ENCODE assay signal across 11 cellular contexts in genomic region chr3:38805765-38806386, GRCh38. TPM values are rescaled to one million over a fixed set of nuclear protein-coding genes. Genes with fewer than 3 reads are reported as not detected.
DNase-seq lines count a peak whose midpoint lies in the region; ATAC-seq, FAIRE-seq and TF ChIP-seq lines count a peak whose summit lies in the region.
"Had no signal": no experiment of that assay in that cellular context is flagged by ENCODE, and none has a peak within 500 bp of the region (broad histone marks: within the 10 kb centered on the region; RNA-seq: fewer than 3 reads in every experiment).

No MANE protein-coding gene starts in this region.

- H3K9me3 ChIP-seq in GM12878 (replicated peaks; ENCODE audit: control insufficient read depth, insufficient read depth, low read length) (no peaks in the 10 kb centered on the region), HepG2 (ENCODE audit: low read length) (no peaks in the 10 kb centered on the region), psoas muscle (no peaks in the 10 kb centered on the region)

- no peak for TF ChIP-seq POLR2A in NB4 (IDR thresholded peaks at IDR 0.05; ENCODE audit: extremely low read depth, insufficient read length)
- TF ChIP-seq POLR2A in GM12878 (IDR thresholded peaks at IDR 0.05; ENCODE audit: low read depth, low read length): no peak
- no peak for TF ChIP-seq POLR2A in HepG2 (IDR thresholded peaks at IDR 0.05; ENCODE audit: insufficient read depth in 1 of 2, low read depth in 2 of 2, low read length in 2 of 2)

- H3K4me3 ChIP-seq in NB4 (ENCODE audit: low read depth, low read length) (no peak overlapping the region), GM12878 (no peak overlapping the region), HepG2 (replicated peaks in 1 of 3; ENCODE audit: insufficient read depth in 1 of 3, low read depth in 2 of 3, low read length in 3 of 3) (no peak overlapping the region), psoas muscle (no peak overlapping the region)

- BruUV-seq in GM12878 (replicated peaks; lab: Mats Ljungman, UMichigan) (no TSS peak), HepG2 (replicated peaks; lab: Mats Ljungman, UMichigan) (no TSS peak)

- SMC1A ChIA-PET in GM12878 (lab: Charles Lee; ENCODE audit: uncharacterized antibody, unreplicated experiment): no interaction called here

- in situ Hi-C loops in GM12878 (cut with MboI): no loop called here
- in situ Hi-C loops in HepG2 (cut with HindIII; ENCODE audit: extremely low pct_ligation_motif_present, low pct_unique_long_range_greater_than_20kb): no loop called here

- ATAC-seq in GM12878: peak; percentile 56
- ATAC-seq in HepG2: peak; percentile 52; the same call in 2 of the 3 replicates
- no peak for ATAC-seq in psoas muscle
- no peak for ATAC-seq in HG03139 (IDR thresholded peaks at IDR 0.05; ENCODE audit: unreplicated experiment)

- POLR2A ChIA-PET in GM12878 (lab: Charles Lee) (no interaction called here), HepG2 (lab: Yijun Ruan, JAX) (no interaction called here)

- no peak overlapping the region for H3K9ac ChIP-seq in GM12878 (ENCODE audit: control insufficient read depth, insufficient read depth, low read length)
- no peak overlapping the region for H3K9ac ChIP-seq in HepG2 (ENCODE audit: insufficient read depth, low read depth, low read length)
- H3K9ac ChIP-seq: parathyroid adenoma had no signal

- FAIRE-seq in GM12878 (lab: Jason Lieb, UNC): no peak
- FAIRE-seq in HepG2 (lab: Jason Lieb, UNC): peak; percentile 67

- WGBS in GM12878 (ENCODE audit: insufficient coverage, insufficient replicate concordance, low lambda C conversion rate, missing lambda C conversion rate): 7% methylated on average over 9 of the region's 9 CpGs
- 5% methylated on average over 9 of the region's 9 CpGs for WGBS in HepG2 (ENCODE audit: low lambda C conversion rate)
- 14 to 15% (median 15%) methylated on average over 9 of the region's 9 CpGs for WGBS in psoas muscle, 3 donors

- CTCF ChIA-PET in GM12878 (lab: Yijun Ruan, JAX): interaction anchor here (0.7 to 1.7 kb wide), 3 partner anchors 148 to 225 kb away, joined by 3 to 5 read pairs (median 4); no protein-coding TSS in a partner anchor
- CTCF ChIA-PET in HepG2 (lab: Yijun Ruan, JAX; ENCODE audit: low intra/inter-chr PET ratio, low total read pairs): no interaction called here

- H3K27ac ChIP-seq in GM12878 (ENCODE audit: control insufficient read depth, insufficient read depth) (no peak overlapping the region), HepG2 (ENCODE audit: extremely low read length, insufficient read depth, low read length) (no peak overlapping the region), psoas muscle (no peak overlapping the region)
- H3K27ac ChIP-seq: parathyroid adenoma, VCaP had no signal

- DNase-seq in activated CD4-positive, alpha-beta T cell treated with anti-CD3 and anti-CD28 coated beads for 48 hours: peak; percentile 60
- no peak for DNase-seq in activated CD4-positive, alpha-beta T cell treated with anti-CD3 and anti-CD28 coated beads for 4 hours
- peak; percentile 79 for DNase-seq in NB4 (ENCODE audit: low read depth)
- peak; percentile 4 for DNase-seq in GM12878 (ENCODE audit: low read depth, low spot score)
- peak; percentile 60 for DNase-seq in HepG2 (ENCODE audit: low spot score)
- no peak for DNase-seq in psoas muscle
- no peak for DNase-seq in occipital lobe (lab: John Stamatoyannopoulos, UW)

- intact Hi-C loops in GM12878 (cut with micrococcal nuclease; ENCODE audit: unreplicated experiment): no loop called here
- intact Hi-C loops in HepG2 (cut with micrococcal nuclease; ENCODE audit: unreplicated experiment): no loop called here
- intact Hi-C loops in psoas muscle (cut with DNase I): no loop called here

- H3K79me2 ChIP-seq in GM12878 (ENCODE audit: control insufficient read depth, insufficient read depth, low read length): no peaks in the 10 kb centered on the region
- H3K79me2 ChIP-seq in HepG2 (ENCODE audit: insufficient read depth, low read length): no peaks in the 10 kb centered on the region
- H3K79me2 ChIP-seq: parathyroid adenoma had no signal

- TF ChIP-seq EP300 in GM12878 (IDR thresholded peaks at IDR 0.05; ENCODE audit: borderline replicate concordance in 1 of 2, control insufficient read depth in 1 of 2, low read depth in 2 of 2, low read length in 2 of 2) (no peak), HepG2 (IDR thresholded peaks at IDR 0.05; ENCODE audit: low read depth in 2 of 2, low read length in 2 of 2) (no peak), HepG2 (CRISPR knock-in tag; IDR thresholded peaks at IDR 0.05; ENCODE audit: borderline replicate concordance) (no peak)

- H4K20me1 ChIP-seq in GM12878 (ENCODE audit: control insufficient read depth, insufficient read depth): no peaks in the 10 kb centered on the region
- H4K20me1 ChIP-seq in HepG2 (ENCODE audit: insufficient read depth, low read length): no peaks in the 10 kb centered on the region

- H3K4me1 ChIP-seq in GM12878 (ENCODE audit: control insufficient read depth, insufficient read depth, low read length) (no peaks in the 10 kb centered on the region), HepG2 (ENCODE audit: insufficient read depth, low read length) (no peaks in the 10 kb centered on the region), psoas muscle (no peaks in the 10 kb centered on the region)
- H3K4me1 ChIP-seq: parathyroid adenoma had no signal

- H3K27me3 ChIP-seq in GM12878 (replicated peaks in 1 of 2; ENCODE audit: control insufficient read depth in 2 of 2, insufficient read depth in 2 of 2, low read length in 1 of 2): no peaks in the 10 kb centered on the region; a peak in 1 of 4 replicates
- no peaks in the 10 kb centered on the region for H3K27me3 ChIP-seq in HepG2 (ENCODE audit: control insufficient read depth in 1 of 2, insufficient read depth in 2 of 2, low read length in 2 of 2)
- peaks cover 0 to 3% (median 0%) of the 10 kb centered on the region in 3 donors for H3K27me3 ChIP-seq in psoas muscle (ENCODE audit: insufficient read depth in 3 of 3, low read length in 2 of 3)

- TF ChIP-seq CTCF in NB4 (IDR thresholded peaks at IDR 0.05; ENCODE audit: low read depth, low read length) (no peak), GM12878 (IDR thresholded peaks at IDR 0.05 in 2 of 3, conservative IDR thresholded peaks at IDR 0.05 in 1 of 3; ENCODE audit: control insufficient read depth in 2 of 3, extremely low read depth in 1 of 3, insufficient read depth in 1 of 3, low read depth in 3 of 3, low read length in 3 of 3) (no peak), HepG2 (CRISPR knock-in tag; IDR thresholded peaks at IDR 0.05) (no peak), psoas muscle (IDR thresholded peaks at IDR 0.05) (no peak)

- RAD21 ChIA-PET in GM12878 (lab: Charles Lee; ENCODE audit: unreplicated experiment): interaction anchor here (0.5 kb wide), 1 partner anchor 654 kb away, joined by 3 read pairs; no protein-coding TSS in a partner anchor

- no peak overlapping the region for H3K4me2 ChIP-seq in GM12878 (ENCODE audit: control insufficient read depth, insufficient read depth)
- no peak overlapping the region for H3K4me2 ChIP-seq in HepG2 (ENCODE audit: low read depth, low read length)

- H2AFZ ChIP-seq in GM12878 (ENCODE audit: control insufficient read depth, low read depth, low read length) (no peak overlapping the region), HepG2 (ENCODE audit: low read length) (no peak overlapping the region)
- H2AFZ ChIP-seq: parathyroid adenoma had no signal

- no peaks in the 10 kb centered on the region for H3K36me3 ChIP-seq in GM12878 (ENCODE audit: control insufficient read depth in 2 of 2, insufficient read depth in 2 of 2, low read length in 1 of 2)
- no peaks in the 10 kb centered on the region for H3K36me3 ChIP-seq in HepG2 (replicated peaks in 1 of 2; ENCODE audit: control insufficient read depth in 1 of 2, insufficient read depth in 2 of 2, low read length in 2 of 2)
- H3K36me3 ChIP-seq in psoas muscle (ENCODE audit: insufficient read depth in 1 of 2, low read depth in 1 of 2): no peaks in the 10 kb centered on the region

- no peak for TF ChIP-seq RAD21 in GM12878 (IDR thresholded peaks at IDR 0.05; ENCODE audit: insufficient read depth, low read depth, low read length)
- no peak for TF ChIP-seq RAD21 in HepG2 (CRISPR knock-in tag; IDR thresholded peaks at IDR 0.05)

RNA-seq across cellular contexts. Expression of gene SCN10A, which starts 10.1 kb away (rescaled TPM):
- total RNA-seq in GM12878 (2013; cell fraction: nucleolus; rRNA removed): not detected in 2 replicates
- not detected in 2 replicates for total RNA-seq in GM12878 (2014; rRNA removed)
- total RNA-seq in GM12878 (2014; rRNA removed; fragmentation: Illumina TruSeq; extraction: Trizol): not detected in 2 replicates
- total RNA-seq in GM12878 (2021): not detected in 2 replicates
- polyA plus RNA-seq in GM12878 (2011; ENCODE audit: low read depth): not detected
- not detected in 2 replicates for polyA plus RNA-seq in GM12878 (2011; rRNA removed)
- not detected in 2 replicates for polyA plus RNA-seq in GM12878 (2011; cell fraction: cytosol; rRNA removed)
- not detected in 2 replicates for polyA plus RNA-seq in GM12878 (2011; cell fraction: nucleus; rRNA removed)
- polyA plus RNA-seq in GM12878 (2012): not detected in 2 replicates
- polyA plus RNA-seq in GM12878 (2014; fragmentation: Illumina TruSeq; extraction: Trizol): not detected in 2 replicates
- polyA plus RNA-seq in GM12878 (2014; fragmentation: Nextera tagmentation; extraction: Ambion mirVana): not detected
- not detected in 2 replicates for polyA plus RNA-seq in GM12878 (2014; rRNA removed)
- polyA plus RNA-seq in GM12878 (2016; fragmentation: Nextera tagmentation; extraction: Ambion mirVana): not detected
- not detected in 2 replicates for polyA minus RNA-seq in GM12878 (2011; rRNA and poly(A)+ RNA removed)
- polyA minus RNA-seq in GM12878 (2011; cell fraction: cytosol; rRNA and poly(A)+ RNA removed): not detected in 2 replicates
- not detected in 2 replicates for polyA minus RNA-seq in GM12878 (2011; cell fraction: nucleus; rRNA and poly(A)+ RNA removed)
- total RNA-seq in HepG2 (2016; rRNA removed; fragmentation: Illumina TruSeq; extraction: Trizol): not detected in 2 replicates
- not detected in 2 replicates for total RNA-seq in HepG2 (2016; cell fraction: cytosol; rRNA removed; fragmentation: Illumina TruSeq; extraction: Trizol; ENCODE audit: low read depth)
- total RNA-seq in HepG2 (2016; cell fraction: insoluble cytoplasmic fraction; rRNA removed; fragmentation: Illumina TruSeq; extraction: Trizol): not detected in 2 replicates
- not detected in 2 replicates for total RNA-seq in HepG2 (2016; cell fraction: membrane; rRNA removed; fragmentation: Illumina TruSeq; extraction: Trizol)
- total RNA-seq in HepG2 (2016; cell fraction: nucleus; rRNA removed; fragmentation: Illumina TruSeq; extraction: Trizol): not detected in 2 replicates
- polyA plus RNA-seq in HepG2 (2011; rRNA removed): not detected in 2 replicates
- not detected in 2 replicates for polyA plus RNA-seq in HepG2 (2011; cell fraction: cytosol; rRNA removed)
- not detected in 2 replicates for polyA plus RNA-seq in HepG2 (2011; cell fraction: nucleus; rRNA removed)
- polyA plus RNA-seq in HepG2 (2012): not detected in 2 replicates
- polyA plus RNA-seq in HepG2 (2016; cell fraction: cytosol; fragmentation: Illumina TruSeq; extraction: Trizol; ENCODE audit: low read depth): not detected in 2 replicates
- not detected in 2 replicates for polyA plus RNA-seq in HepG2 (2016; cell fraction: insoluble cytoplasmic fraction; fragmentation: Illumina TruSeq; extraction: Trizol; ENCODE audit: low read depth)
- not detected in 2 replicates for polyA plus RNA-seq in HepG2 (2016; cell fraction: membrane; fragmentation: Illumina TruSeq; extraction: Trizol; ENCODE audit: low read depth)
- not detected in 2 replicates for polyA plus RNA-seq in HepG2 (2016; cell fraction: nucleus; fragmentation: Illumina TruSeq; extraction: Trizol; ENCODE audit: insufficient read depth, low read depth)
- polyA minus RNA-seq in HepG2 (2011; rRNA and poly(A)+ RNA removed; ENCODE audit: low replicate concordance): not detected in 2 replicates
- not detected in 2 replicates for polyA minus RNA-seq in HepG2 (2011; cell fraction: cytosol; rRNA and poly(A)+ RNA removed)
- not detected in 2 replicates for polyA minus RNA-seq in HepG2 (2011; cell fraction: nucleus; rRNA and poly(A)+ RNA removed)
- total RNA-seq in psoas muscle: not detected
- polyA plus RNA-seq in psoas muscle: not detected
- total RNA-seq in occipital lobe: not detected
- total RNA-seq: CD4-positive, alpha-beta T cell had no signal

Comparison
In these comparisons a context has a peak if more than half of its experiments do, and no peak if none do; other contexts are left out.
1. DNase-seq: peak in activated CD4-positive, alpha-beta T cell treated with anti-CD3 and anti-CD28 coated beads for 48 hours (single experiment), NB4 (single experiment), GM12878 (single experiment) and HepG2 (single experiment); none in activated CD4-positive, alpha-beta T cell treated with anti-CD3 and anti-CD28 coated beads for 4 hours (0 of 2), psoas muscle (0 of 2) and occipital lobe (single experiment).
2. ATAC-seq: peak in GM12878 (single experiment) and HepG2 (single experiment); none in psoas muscle (0 of 4) and HG03139 (single experiment).